In genomic region chr22:41285441-41285819, GRCh38 we compare ENCODE assay signal across 8 cellular contexts. TPM values are rescaled to one million over a fixed set of nuclear protein-coding genes. Genes with fewer than 3 reads are reported as not detected.
DNase-seq lines count a peak whose midpoint lies in the region; ATAC-seq, FAIRE-seq and TF ChIP-seq lines count a peak whose summit lies in the region.

No MANE protein-coding gene starts in this region.

- H3K79me2 ChIP-seq in mammary epithelial cell (ENCODE audit: insufficient read depth, low read length) (peaks cover 54% of the 10 kb centered on the region), keratinocyte (ENCODE audit: control insufficient read depth, insufficient read depth, low read length) (peaks cover 40% of the 10 kb centered on the region)

- dilution Hi-C loops in mammary epithelial cell (cut with HindIII; ENCODE audit: low sequenced_read_pairs) (no loop called here), keratinocyte (cut with MboI; ENCODE audit: extremely low pct_ligation_motif_present, low sequenced_read_pairs) (no loop called here)

- CTCF ChIA-PET in WTC11 (lab: Charles Lee) = interaction anchor here (0.5 to 1.2 kb wide), 4 partner anchors 16 to 323 kb away, joined by 3 to 6 read pairs (median 4); partner anchors contain the start of gene ZC3H7B
- CTCF ChIA-PET in mammary epithelial cell (lab: Charles Lee; ENCODE audit: low non-redundant PET) = no interaction called here

- peaks cover 34 to 46% (median 45%) of the 10 kb centered on the region in 11 experiments for H3K36me3 ChIP-seq in BLaER1 treated with 17β-estradiol and CSF1 and Interleukin-3, amounts not matched to agents 10 nM and 100 nM
- H3K36me3 ChIP-seq in MG63 (peaks cover 51% of the 10 kb centered on the region), mammary epithelial cell (ENCODE audit: insufficient read depth, low read length) (peaks cover 10% of the 10 kb centered on the region), keratinocyte (ENCODE audit: control insufficient read depth in 2 of 2, extremely low read depth in 1 of 2, insufficient read depth in 2 of 2, low read length in 2 of 2) (peaks cover 10 to 30% of the 10 kb centered on the region in 2 experiments)

- POLR2A ChIA-PET in WTC11 (lab: Charles Lee) = interaction anchor here (0.6 to 1.6 kb wide), 6 partner anchors 16 to 263 kb away, joined by 3 to 7 read pairs (median 3); partner anchors contain the start of genes PHF5A and TEF

- H3K4me3 ChIP-seq in BLaER1 treated with 17β-estradiol and CSF1 and Interleukin-3, amounts not matched to agents 10 nM and 100 nM = peak overlapping the region; percentile 88 to 99 (median 94)
- H3K4me3 ChIP-seq in MG63 (peak overlapping the region; percentile 87), mammary epithelial cell (replicated peaks in 1 of 3; ENCODE audit: insufficient read depth in 1 of 3, low read depth in 2 of 3, low read length in 3 of 3) (peak overlapping the region; percentile 79 to 90 (median 88)), keratinocyte (ENCODE audit: control insufficient read depth in 2 of 3, extremely low read depth in 1 of 3, insufficient read depth in 2 of 3, low read depth in 1 of 3, low read length in 3 of 3) (peak overlapping the region; percentile 80 to 93 (median 90))

- ATAC-seq in GM21529 (IDR thresholded peaks at IDR 0.05; ENCODE audit: unreplicated experiment) = peak; percentile 19
- ATAC-seq in WTC11 = no peak

- peak overlapping the region; percentile 88 for H3K4me3 Mint-ChIP-seq in WTC11

- H3K27me3 ChIP-seq in BLaER1 treated with 17β-estradiol and CSF1 and Interleukin-3, amounts not matched to agents 10 nM and 100 nM = no peaks in the 10 kb centered on the region
- H3K27me3 ChIP-seq in MG63 (no peaks in the 10 kb centered on the region), mammary epithelial cell (ENCODE audit: insufficient read depth, low read length) (no peaks in the 10 kb centered on the region), keratinocyte (ENCODE audit: control insufficient read depth, extremely low read depth, insufficient read depth, low read length) (no peaks in the 10 kb centered on the region)

- H3K9me3 ChIP-seq in BLaER1 treated with 17β-estradiol and CSF1 and Interleukin-3, amounts not matched to agents 10 nM and 100 nM (replicated peaks in 1 of 11) = no peaks in the 10 kb centered on the region
- no peaks in the 10 kb centered on the region for H3K9me3 ChIP-seq in MG63
- H3K9me3 ChIP-seq in mammary epithelial cell (replicated peaks; ENCODE audit: insufficient read depth, low read length) = no peaks in the 10 kb centered on the region
- no peaks in the 10 kb centered on the region for H3K9me3 ChIP-seq in keratinocyte (ENCODE audit: control insufficient read depth, low read depth, low read length)

- no TSS peak for BruUV-seq in mammary epithelial cell (replicated peaks; lab: Mats Ljungman, UMichigan)

- no peaks in the 10 kb centered on the region for H3K9me3 Mint-ChIP-seq in WTC11

- TF ChIP-seq CTCF in WTC11 (IDR thresholded peaks at IDR 0.05) (no peak), mammary epithelial cell (conservative IDR thresholded peaks at IDR 0.05 in 1 of 2, IDR thresholded peaks at IDR 0.05 in 1 of 2; ENCODE audit: extremely low read depth in 1 of 2, insufficient read depth in 1 of 2, low read depth in 1 of 2, low read length in 2 of 2) (no peak), keratinocyte (optimal IDR thresholded peaks at IDR 0.05 in 1 of 3, IDR thresholded peaks at IDR 0.05 in 1 of 3, conservative IDR thresholded peaks at IDR 0.05 in 1 of 3; ENCODE audit: extremely low read depth in 1 of 3, insufficient read depth in 2 of 3, low read length in 3 of 3) (no peak)

- H3K27me3 Mint-ChIP-seq in WTC11 (ENCODE audit: low read depth) = no peaks in the 10 kb centered on the region

- H3K27ac Mint-ChIP-seq in WTC11 = peak overlapping the region; percentile 93

- peaks cover 2% of the 10 kb centered on the region for H3K9me1 ChIP-seq in keratinocyte (ENCODE audit: control insufficient read depth, extremely low read depth, insufficient read depth, low read length)

- DNase-seq in MG63 (peak; percentile 90), WTC11 (ENCODE audit: low spot score) (peak; percentile 44), mammary epithelial cell (peak; percentile 95), keratinocyte (ENCODE audit: low read depth, low spot score) (peak; percentile 57), cortex of kidney (lab: John Stamatoyannopoulos, UW) (no peak)
- peak; percentile 68 to 81 for DNase-seq in stimulated activated CD4-positive, alpha-beta T cell treated with anti-CD3 and anti-CD28 coated beads, Interleukin-15, amount 100 ng/mL, for 1 hour (ENCODE audit: low read depth in 1 of 2, low spot score in 1 of 2)

- peak; percentile 74 for FAIRE-seq in keratinocyte (lab: Jason Lieb, UNC)

- under 1% methylated on average over 14 of the region's 30 CpGs for WGBS in mammary epithelial cell (ENCODE audit: low coverage, missing lambda C conversion rate)

- H3K4me2 ChIP-seq in BLaER1 treated with 17β-estradiol and CSF1 and Interleukin-3, amounts not matched to agents 10 nM and 100 nM = peak overlapping the region; percentile 82 to 98 (median 87)
- H3K4me2 ChIP-seq in mammary epithelial cell (ENCODE audit: insufficient read depth, low read depth, low read length) = peak overlapping the region; percentile 85
- peak overlapping the region; percentile 94 for H3K4me2 ChIP-seq in keratinocyte (ENCODE audit: control insufficient read depth, extremely low read depth, insufficient read depth, low read depth, low read length)

- H3K27ac ChIP-seq in BLaER1 treated with 17β-estradiol and CSF1 and Interleukin-3, amounts not matched to agents 10 nM and 100 nM = peak overlapping the region; percentile 36 to 93 (median 89)
- H3K27ac ChIP-seq in mammary epithelial cell (ENCODE audit: insufficient read depth, low read depth, low read length) (peak overlapping the region; percentile 90), keratinocyte (ENCODE audit: control insufficient read depth, insufficient read depth, low read length) (peak overlapping the region; percentile 94)

- peaks cover 28% of the 10 kb centered on the region for H3K36me3 Mint-ChIP-seq in WTC11

- peaks cover 29 to 46% (median 40%) of the 10 kb centered on the region in 10 experiments for H3K4me1 ChIP-seq in BLaER1 treated with 17β-estradiol and CSF1 and Interleukin-3, amounts not matched to agents 10 nM and 100 nM
- peaks cover 58% of the 10 kb centered on the region for H3K4me1 ChIP-seq in mammary epithelial cell (ENCODE audit: insufficient read depth, low read length)
- peaks cover 57% of the 10 kb centered on the region for H3K4me1 ChIP-seq in keratinocyte (ENCODE audit: control insufficient read depth, extremely low read depth, insufficient read depth, low read length)

- H2AFZ ChIP-seq in mammary epithelial cell (ENCODE audit: low read depth, low read length) (peak overlapping the region; percentile 73), keratinocyte (ENCODE audit: control insufficient read depth, low read length) (peak overlapping the region; percentile 16)

- intact Hi-C loops in mammary epithelial cell (cut with micrococcal nuclease) = loop anchor here (1.0 to 5.0 kb wide), 5 partner anchors 97 to 363 kb away; partner anchors contain the start of genes EP300, TEF and TOB2

- in situ Hi-C loops in mammary epithelial cell (cut with MboI; ENCODE audit: low sequenced_read_pairs in 2 of 2) = no loop called here

- peaks cover 41% of the 10 kb centered on the region for H3K4me1 Mint-ChIP-seq in WTC11

- peak overlapping the region; percentile 84 to 94 (median 91) for H3K9ac ChIP-seq in BLaER1 treated with 17β-estradiol and CSF1 and Interleukin-3, amounts not matched to agents 10 nM and 100 nM
- H3K9ac ChIP-seq in mammary epithelial cell (ENCODE audit: insufficient read depth, low read length) (peak overlapping the region; percentile 92), keratinocyte (ENCODE audit: control insufficient read depth, extremely low read depth, insufficient read depth, low read length) (peak overlapping the region; percentile 95)

- H4K20me1 ChIP-seq in BLaER1 treated with 17β-estradiol and CSF1 and Interleukin-3, amounts not matched to agents 10 nM and 100 nM = peaks cover 0 to 54% (median 42%) of the 10 kb centered on the region in 11 experiments; a peak in 18 of 22 replicates
- H4K20me1 ChIP-seq in mammary epithelial cell (ENCODE audit: insufficient read depth, low read length) (no peaks in the 10 kb centered on the region), keratinocyte (ENCODE audit: control insufficient read depth, extremely low read depth, insufficient read depth, low read length) (peaks cover 11% of the 10 kb centered on the region)

RNA-seq across cellular contexts. Expression of gene RANGAP1, which starts 0.6 kb away (rescaled TPM):
- total RNA-seq in MG63 (2014; rRNA removed; shearing (Covaris generic); ENCODE audit: low replicate concordance) = 159 and 226 TPM in 2 replicates
- total RNA-seq in WTC11 (2021) (144 to 160 TPM (median 151 TPM) in 3 replicates), mammary epithelial cell (100 to 1,000 TPM in 1 of 2 donors, 10 to 100 TPM in 1; 47.8 to 127 TPM)
- polyA plus RNA-seq in mammary epithelial cell (145 TPM), keratinocyte (85.9 to 119 TPM (median 108 TPM) in 3 replicates)
- polyA minus RNA-seq in mammary epithelial cell (192 TPM), keratinocyte (120 to 206 TPM (median 128 TPM) in 3 replicates)
- polyA plus RNA-seq in keratinocyte (2011; ENCODE audit: low read depth) = 142 TPM
- 83.4 and 129 TPM in 2 replicates for polyA plus RNA-seq in keratinocyte (2011; cell fraction: cytosol; rRNA removed)
- 185 and 218 TPM in 2 replicates for polyA plus RNA-seq in keratinocyte (2011; cell fraction: nucleus; rRNA removed)
- 103 and 136 TPM in 2 replicates for polyA plus RNA-seq in keratinocyte (2012; ENCODE audit: low replicate concordance)
- polyA minus RNA-seq in keratinocyte (2011; cell fraction: cytosol; rRNA and poly(A)+ RNA removed) = 165 TPM
- polyA minus RNA-seq in keratinocyte (2011; cell fraction: nucleus; rRNA and poly(A)+ RNA removed) = 87.8 and 92.2 TPM in 2 replicates

RNA-seq across cellular contexts. Expression of gene ZC3H7B, which starts 15.9 kb away (rescaled TPM):
- 32.2 and 43.0 TPM in 2 replicates for total RNA-seq in MG63 (2014; rRNA removed; shearing (Covaris generic); ENCODE audit: low replicate concordance)
- total RNA-seq in WTC11 (2021) (61.6 to 64.7 TPM (median 64.7 TPM) in 3 replicates), mammary epithelial cell (10 to 100 TPM; 30.0 to 62.9 TPM)
- polyA plus RNA-seq in mammary epithelial cell (26.3 TPM), keratinocyte (24.2 to 31.9 TPM (median 25.5 TPM) in 3 replicates)
- polyA minus RNA-seq in mammary epithelial cell (39.8 TPM), keratinocyte (28.1 to 79.3 TPM (median 30.3 TPM) in 3 replicates)
- 5.5 TPM for polyA plus RNA-seq in keratinocyte (2011; ENCODE audit: low read depth)
- 20.5 and 38.5 TPM in 2 replicates for polyA plus RNA-seq in keratinocyte (2011; cell fraction: cytosol; rRNA removed)
- 42.2 and 55.8 TPM in 2 replicates for polyA plus RNA-seq in keratinocyte (2011; cell fraction: nucleus; rRNA removed)
- 10.8 and 54.5 TPM in 2 replicates for polyA plus RNA-seq in keratinocyte (2012; ENCODE audit: low replicate concordance)
- 43.7 TPM for polyA minus RNA-seq in keratinocyte (2011; cell fraction: cytosol; rRNA and poly(A)+ RNA removed)
- 25.4 and 27.8 TPM in 2 replicates for polyA minus RNA-seq in keratinocyte (2011; cell fraction: nucleus; rRNA and poly(A)+ RNA removed)

RNA-seq across cellular contexts. Expression of gene CHADL, which starts 44.7 kb away (rescaled TPM):
- total RNA-seq in MG63 (2014; rRNA removed; shearing (Covaris generic); ENCODE audit: low replicate concordance) = not detected in 2 replicates
- total RNA-seq in WTC11 (2021) (1.2 to 1.7 TPM (median 1.5 TPM) in 3 replicates), mammary epithelial cell (1 to 10 TPM; 1.8 to 3.3 TPM)
- polyA plus RNA-seq in mammary epithelial cell (1.1 TPM), keratinocyte (0.16 to 0.26 TPM (median 0.26 TPM) in 3 replicates)
- polyA minus RNA-seq in mammary epithelial cell (not detected), keratinocyte (0.10 to 0.66 TPM (median 0.13 TPM) in 3 replicates)
- 0.27 TPM for polyA plus RNA-seq in keratinocyte (2011; ENCODE audit: low read depth)
- 0.07 and 0.27 TPM in 2 replicates for polyA plus RNA-seq in keratinocyte (2011; cell fraction: cytosol; rRNA removed)
- 0.31 and 0.32 TPM in 2 replicates for polyA plus RNA-seq in keratinocyte (2011; cell fraction: nucleus; rRNA removed)
- 0.11 and 0.18 TPM in 2 replicates for polyA plus RNA-seq in keratinocyte (2012; ENCODE audit: low replicate concordance)
- polyA minus RNA-seq in keratinocyte (2011; cell fraction: cytosol; rRNA and poly(A)+ RNA removed) = not detected
- 0.42 and 0.85 TPM in 2 replicates for polyA minus RNA-seq in keratinocyte (2011; cell fraction: nucleus; rRNA and poly(A)+ RNA removed)
